Comparison of ENCODE assay signal across 1 cellular context in the genomic region with DNA sequence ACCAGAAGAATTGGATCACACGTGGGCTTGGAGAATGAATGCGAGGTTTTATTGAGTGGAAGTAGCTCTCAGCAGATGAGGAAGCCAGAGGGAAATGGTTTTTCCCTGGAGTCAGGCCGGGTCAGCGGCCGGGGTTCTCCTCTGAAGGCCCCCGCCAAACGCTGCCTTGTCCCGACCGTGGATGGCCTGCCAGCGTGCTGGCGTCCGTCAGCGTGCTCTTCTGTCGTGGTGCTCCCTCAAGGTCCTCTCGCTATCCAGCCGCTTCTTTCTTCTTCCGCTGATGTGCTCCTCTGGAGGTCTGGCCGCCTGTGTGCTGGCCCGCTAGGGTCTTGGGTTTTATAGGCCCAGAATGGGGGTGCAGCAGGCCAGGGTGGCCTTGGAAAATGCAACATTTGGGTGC.
A peak's percentile ranks its signal among the peaks of the same experiment; 100 is the strongest.
TF ChIP-seq lines count a peak whose summit lies in the region.

No MANE protein-coding gene starts in this region.

TF ChIP-seq in K562, 482 proteins besides CTCF, POLR2A, EP300 and RAD21 (continued from another document):
- TF ChIP-seq LEF1 (IDR thresholded peaks at IDR 0.05) (no peak), ETS2 (tag; IDR thresholded peaks at IDR 0.05; ENCODE audit: borderline replicate concordance, poor library complexity, severe bottlenecking) (no peak), SREBF1 (IDR thresholded peaks at IDR 0.05; ENCODE audit: borderline replicate concordance, low read depth, low read length) (no peak), DMBX1 (CRISPR knock-in tag; IDR thresholded peaks at IDR 0.05; ENCODE audit: borderline replicate concordance) (peak; percentile 53; the same call in 1 of the 2 replicates), GTF2E2 (tag; IDR thresholded peaks at IDR 0.05) (peak; percentile 40; the same call in 1 of the 2 replicates), ZNF263 (CRISPR knock-in tag; IDR thresholded peaks at IDR 0.05; ENCODE audit: borderline replicate concordance) (peak; percentile 84; the same call in 1 of the 2 replicates)
- TF ChIP-seq, protein P1, sequence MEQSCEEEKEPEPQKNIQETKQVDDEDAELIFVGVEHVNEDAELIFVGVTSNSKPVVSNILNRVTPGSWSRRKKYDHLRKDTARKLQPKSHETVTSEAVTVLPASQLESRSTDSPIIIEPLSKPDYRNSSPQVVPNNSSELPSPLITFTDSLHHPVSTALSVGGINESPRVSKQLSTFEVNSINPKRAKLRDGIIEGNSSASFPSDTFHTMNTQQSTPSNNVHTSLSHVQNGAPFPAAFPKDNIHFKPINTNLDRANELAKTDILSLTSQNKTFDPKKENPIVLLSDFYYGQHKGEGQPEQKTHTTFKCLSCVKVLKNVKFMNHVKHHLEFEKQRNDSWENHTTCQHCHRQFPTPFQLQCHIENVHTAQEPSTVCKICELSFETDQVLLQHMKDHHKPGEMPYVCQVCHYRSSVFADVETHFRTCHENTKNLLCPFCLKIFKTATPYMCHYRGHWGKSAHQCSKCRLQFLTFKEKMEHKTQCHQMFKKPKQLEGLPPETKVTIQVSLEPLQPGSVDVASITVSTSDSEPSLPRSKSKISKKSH (CRISPR knock-in tag; IDR thresholded peaks at IDR 0.05) = no peak
